In the genomic region with DNA sequence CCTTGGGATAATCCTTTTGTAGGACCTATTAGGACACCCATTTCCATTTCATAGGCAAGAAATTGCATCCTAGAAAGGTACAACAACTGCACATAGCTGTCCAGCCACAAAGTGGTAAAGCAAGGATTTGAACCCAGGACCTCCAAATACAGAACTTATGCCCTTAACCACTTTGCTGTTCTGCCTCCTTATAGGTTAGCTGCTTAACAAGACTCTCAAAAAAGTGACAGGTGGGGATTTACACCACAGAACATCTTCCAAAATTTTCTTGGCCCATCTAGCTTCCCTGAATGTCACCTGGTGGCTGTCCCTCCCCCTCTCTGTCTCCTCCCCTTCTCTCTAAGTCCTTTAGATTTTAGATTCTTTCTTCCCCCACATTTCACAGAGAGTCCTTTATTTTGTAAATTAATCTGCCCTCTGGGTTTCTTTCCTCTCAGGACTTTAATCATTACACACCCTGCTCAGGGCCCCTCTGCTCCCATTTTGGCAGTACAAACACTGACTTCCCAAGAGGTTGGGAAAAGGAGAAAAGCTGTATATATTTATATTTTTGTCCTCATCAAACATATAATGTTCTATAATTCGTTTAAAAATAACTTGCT, we compare ENCODE assay signal across 24 cellular contexts.
"Had no signal": no experiment of that assay in that cellular context is flagged by ENCODE, and none has a peak within 500 bp of the region (broad histone marks: within the 10 kb centered on the region; RNA-seq: fewer than 3 reads in every experiment).

No MANE protein-coding gene starts in this region.

- H3K4me3 ChIP-seq: esophagus squamous epithelium, heart right ventricle, lower lobe of right lung, prostate gland, right atrium auricular region, sigmoid colon, stomach, thyroid gland had no signal

- H3K27me3 ChIP-seq: esophagus squamous epithelium, right atrium auricular region, sigmoid colon, stomach, thyroid gland had no signal

- H3K36me3 Mint-ChIP-seq: naive thymus-derived CD8-positive, alpha-beta T cell; stimulated activated effector memory CD8-positive, alpha-beta T cell treated with anti-CD3 and anti-CD28 coated beads, Interleukin-12 subunit alpha, Interleukin-12 subunit beta, amount 100 ng/mL, for 72 hours had no signal

- ATAC-seq: effector memory CD8-positive, alpha-beta T cell; heart right ventricle; left colon; left ventricle myocardium superior; lower lobe of right lung; naive thymus-derived CD8-positive, alpha-beta T cell; stimulated activated effector memory CD8-positive, alpha-beta T cell treated with anti-CD3 and anti-CD28 coated beads, Interleukin-12 subunit alpha, Interleukin-12 subunit beta, amount 100 ng/mL, for 72 hours had no signal

- H3K4me1 Mint-ChIP-seq: naive thymus-derived CD8-positive, alpha-beta T cell; nephron progenitor cell; stimulated activated effector memory CD8-positive, alpha-beta T cell treated with anti-CD3 and anti-CD28 coated beads, Interleukin-12 subunit alpha, Interleukin-12 subunit beta, amount 100 ng/mL, for 72 hours had no signal

- H3K9me3 ChIP-seq: esophagus squamous epithelium, heart right ventricle, lower lobe of right lung, prostate gland, right atrium auricular region, sigmoid colon, stomach, thyroid gland had no signal

- H3K9me3 Mint-ChIP-seq: effector memory CD8-positive, alpha-beta T cell; nephron progenitor cell; stimulated activated effector memory CD8-positive, alpha-beta T cell treated with anti-CD3 and anti-CD28 coated beads, Interleukin-12 subunit alpha, Interleukin-12 subunit beta, amount 100 ng/mL, for 72 hours had no signal

- H3K4me1 ChIP-seq: esophagus squamous epithelium, heart right ventricle, lower lobe of right lung, prostate gland, right atrium auricular region, sigmoid colon, stomach, thyroid gland had no signal

- H3K27ac ChIP-seq: esophagus squamous epithelium, heart right ventricle, lower lobe of right lung, prostate gland, right atrium auricular region, sigmoid colon, stomach, thyroid gland had no signal

- H3K36me3 ChIP-seq: esophagus squamous epithelium, heart right ventricle, lower lobe of right lung, prostate gland, right atrium auricular region, sigmoid colon, stomach, thyroid gland had no signal

- H3K4me3 Mint-ChIP-seq: effector memory CD8-positive, alpha-beta T cell; naive thymus-derived CD8-positive, alpha-beta T cell; nephron progenitor cell; stimulated activated effector memory CD8-positive, alpha-beta T cell treated with anti-CD3 and anti-CD28 coated beads, Interleukin-12 subunit alpha, Interleukin-12 subunit beta, amount 100 ng/mL, for 72 hours had no signal

- DNase-seq: cortex of kidney; effector memory CD8-positive, alpha-beta T cell; erythroblast; esophagus squamous epithelium; foreskin melanocyte; glutamatergic neuron; heart right ventricle; hypothalamus; left colon; left ventricle myocardium superior; lower lobe of right lung; naive thymus-derived CD8-positive, alpha-beta T cell; nephron progenitor cell; nucleus accumbens; sigmoid colon; stimulated activated CD4-positive, alpha-beta T cell treated with anti-CD3 and anti-CD28 coated beads, Interleukin-2, amount 100 ng/mL, for 24 hours; stimulated activated CD4-positive, alpha-beta T cell treated with anti-CD3 and anti-CD28 coated beads, Interleukin-4, amount 100 ng/mL, for 24 hours; stimulated activated naive CD4-positive, alpha-beta T cell treated with Interleukin-2 at 50 U/mL for 16 hours; stomach; thyroid gland; trophoblast cell had no signal

- H3K27ac Mint-ChIP-seq: effector memory CD8-positive, alpha-beta T cell; naive thymus-derived CD8-positive, alpha-beta T cell; nephron progenitor cell; stimulated activated effector memory CD8-positive, alpha-beta T cell treated with anti-CD3 and anti-CD28 coated beads, Interleukin-12 subunit alpha, Interleukin-12 subunit beta, amount 100 ng/mL, for 72 hours had no signal
